Comparison of ENCODE assay signal across 17 cellular contexts in genomic region chr2:160356485-160356884, GRCh38.
DNase-seq lines count a peak whose midpoint lies in the region; ATAC-seq, FAIRE-seq and TF ChIP-seq lines count a peak whose summit lies in the region.
"Had no signal": no experiment of that assay in that cellular context is flagged by ENCODE, and none has a peak within 500 bp of the region (broad histone marks: within the 10 kb centered on the region; RNA-seq: fewer than 3 reads in every experiment).

No MANE protein-coding gene starts in this region.

- no peak for FAIRE-seq in HepG2 (lab: Jason Lieb, UNC)
- FAIRE-seq in keratinocyte (lab: Jason Lieb, UNC), result peak; percentile 59
- FAIRE-seq: D721Med had no signal

- H3K9me3 ChIP-seq in HepG2 (ENCODE audit: low read length) (no peaks in the 10 kb centered on the region), right lobe of liver (no peaks in the 10 kb centered on the region), PC-3 (ENCODE audit: low read length) (no peaks in the 10 kb centered on the region), keratinocyte (ENCODE audit: control insufficient read depth, low read depth, low read length) (no peaks in the 10 kb centered on the region)

- H3K4me3 ChIP-seq in HepG2 (replicated peaks in 1 of 3; ENCODE audit: insufficient read depth in 1 of 3, low read depth in 2 of 3, low read length in 3 of 3) (no peak overlapping the region), right lobe of liver (no peak overlapping the region), PC-3 (ENCODE audit: low read length) (no peak overlapping the region), keratinocyte (ENCODE audit: control insufficient read depth in 2 of 3, extremely low read depth in 1 of 3, insufficient read depth in 2 of 3, low read depth in 1 of 3, low read length in 3 of 3) (no peak overlapping the region)

- H3K4me1 ChIP-seq in HepG2 (ENCODE audit: insufficient read depth, low read length) (no peaks in the 10 kb centered on the region), right lobe of liver (no peaks in the 10 kb centered on the region), PC-3 (ENCODE audit: insufficient read depth, low read length) (peaks cover 61% of the 10 kb centered on the region), keratinocyte (ENCODE audit: control insufficient read depth, extremely low read depth, insufficient read depth, low read length) (peaks cover 28% of the 10 kb centered on the region)

- H3K9me2 ChIP-seq in PC-3 (replicated peaks; ENCODE audit: low read length), result no peaks in the 10 kb centered on the region

- TF ChIP-seq POLR2A in HepG2 (IDR thresholded peaks at IDR 0.05; ENCODE audit: insufficient read depth in 1 of 2, low read depth in 2 of 2, low read length in 2 of 2) (no peak), right lobe of liver (IDR thresholded peaks at IDR 0.05) (no peak)

- no peak for TF ChIP-seq EP300 in HepG2 (IDR thresholded peaks at IDR 0.05; ENCODE audit: low read depth in 2 of 2, low read length in 2 of 2)
- no peak for TF ChIP-seq EP300 in HepG2 (CRISPR knock-in tag; IDR thresholded peaks at IDR 0.05; ENCODE audit: borderline replicate concordance)

- no peak for TF ChIP-seq CTCF in HepG2 (CRISPR knock-in tag; IDR thresholded peaks at IDR 0.05)
- no peak for TF ChIP-seq CTCF in right lobe of liver (IDR thresholded peaks at IDR 0.05)
- no peak for TF ChIP-seq CTCF in PC-3 (conservative IDR thresholded peaks at IDR 0.05; ENCODE audit: low read depth, low read length)
- TF ChIP-seq CTCF in keratinocyte (optimal IDR thresholded peaks at IDR 0.05 in 1 of 3, IDR thresholded peaks at IDR 0.05 in 1 of 3, conservative IDR thresholded peaks at IDR 0.05 in 1 of 3; ENCODE audit: extremely low read depth in 1 of 3, insufficient read depth in 2 of 3, low read length in 3 of 3), result no peak

- POLR2A ChIA-PET in HepG2 (lab: Yijun Ruan, JAX), result no interaction called here
- POLR2A ChIA-PET in PC-3 (lab: Charles Lee; ENCODE audit: unreplicated experiment), result no interaction called here

- no peak for TF ChIP-seq RAD21 in HepG2 (CRISPR knock-in tag; IDR thresholded peaks at IDR 0.05)

- CTCF ChIA-PET in HepG2 (lab: Yijun Ruan, JAX; ENCODE audit: low intra/inter-chr PET ratio, low total read pairs) (no interaction called here), PC-3 (lab: Charles Lee) (interaction anchor here (0.6 kb wide), 1 partner anchor 151 kb away, joined by 5 read pairs; no protein-coding TSS in a partner anchor)

- no peak overlapping the region for H2AFZ ChIP-seq in HepG2 (ENCODE audit: low read length)
- no peak overlapping the region for H2AFZ ChIP-seq in PC-3 (ENCODE audit: low read length)
- H2AFZ ChIP-seq in keratinocyte (ENCODE audit: control insufficient read depth, low read length), result no peak overlapping the region

- H3K27ac ChIP-seq in HepG2 (ENCODE audit: extremely low read length, insufficient read depth, low read length), result no peak overlapping the region
- H3K27ac ChIP-seq in right lobe of liver, result no peak overlapping the region
- peak overlapping the region; percentile 83 for H3K27ac ChIP-seq in PC-3 (ENCODE audit: low read length)
- H3K27ac ChIP-seq in keratinocyte (ENCODE audit: control insufficient read depth, insufficient read depth, low read length), result no peak overlapping the region
- H3K27ac ChIP-seq: RWPE1 had no signal

- H3K9me1 ChIP-seq in keratinocyte (ENCODE audit: control insufficient read depth, extremely low read depth, insufficient read depth, low read length), result no peaks in the 10 kb centered on the region

- H3K79me2 ChIP-seq in HepG2 (ENCODE audit: insufficient read depth, low read length) (peaks cover 3% of the 10 kb centered on the region), PC-3 (ENCODE audit: low read length) (peaks cover 73% of the 10 kb centered on the region), keratinocyte (ENCODE audit: control insufficient read depth, insufficient read depth, low read length) (peaks cover 77% of the 10 kb centered on the region)

- dilution Hi-C loops in keratinocyte (cut with MboI; ENCODE audit: extremely low pct_ligation_motif_present, low sequenced_read_pairs), result no loop called here

- H3K36me3 ChIP-seq in HepG2 (replicated peaks in 1 of 2; ENCODE audit: control insufficient read depth in 1 of 2, insufficient read depth in 2 of 2, low read length in 2 of 2) (0 out of 5 replicates have a peak, but pooled peaks cover 0 to 3% of the 10 kb centered on the region in 2 experiments), right lobe of liver (no peaks in the 10 kb centered on the region), PC-3 (ENCODE audit: low read depth, low read length) (0 out of 2 replicates have a peak, but pooled peaks cover 3% of the 10 kb centered on the region), keratinocyte (ENCODE audit: control insufficient read depth in 2 of 2, extremely low read depth in 1 of 2, insufficient read depth in 2 of 2, low read length in 2 of 2) (peaks cover 1 to 4% of the 10 kb centered on the region in 2 experiments)

- DNase-seq in HepG2 (ENCODE audit: low spot score), result no peak
- no peak for DNase-seq in right lobe of liver
- DNase-seq in PC-3, result no peak
- no peak for DNase-seq in keratinocyte (ENCODE audit: low read depth, low spot score)
- no peak for DNase-seq in cardiac septum (ENCODE audit: low spot score)
- DNase-seq: CD4-positive, alpha-beta memory T cell; DMS79 treated with DMSO at 0.1 percent for 48 hours; GOT3; KBM-7; NCI-H1436 treated with DMSO at 0.1 percent for 48 hours; NCI-H2029 treated with DMSO at 0.1 percent for 48 hours; NCI-H2171 treated with DMSO at 0.1 percent for 48 hours; NCI-H748 treated with DMSO at 0.1 percent for 48 hours had no signal

- 95% methylated on average over 1 of the region's 1 CpG for WGBS in HepG2 (ENCODE audit: low lambda C conversion rate)
- 67% methylated on average over 1 of the region's 1 CpG for WGBS in right lobe of liver (ENCODE audit: insufficient coverage, low coverage, low lambda C conversion rate, missing lambda C conversion rate)

- H4K20me1 ChIP-seq in HepG2 (ENCODE audit: insufficient read depth, low read length), result 0 out of 2 replicates have a peak, but pooled peaks cover 4% of the 10 kb centered on the region
- no peaks in the 10 kb centered on the region for H4K20me1 ChIP-seq in PC-3 (ENCODE audit: low read length)
- H4K20me1 ChIP-seq in keratinocyte (ENCODE audit: control insufficient read depth, extremely low read depth, insufficient read depth, low read length), result peaks cover 8% of the 10 kb centered on the region

- BruUV-seq in HepG2 (replicated peaks; lab: Mats Ljungman, UMichigan) (no TSS peak), PC-3 (replicated peaks; lab: Mats Ljungman, UMichigan) (no TSS peak)

- intact Hi-C loops in HepG2 (cut with micrococcal nuclease; ENCODE audit: unreplicated experiment), result no loop called here
- intact Hi-C loops in right lobe of liver (cut with DNase I), result no loop called here
- intact Hi-C loops in PC-3 (cut with micrococcal nuclease), result loop anchor here (5.0 to 10.0 kb wide), 3 partner anchors 51 to 308 kb away; no protein-coding TSS in a partner anchor
- intact Hi-C loops in cardiac septum (cut with DNase I), result no loop called here

- H3F3A ChIP-seq in PC-3 (ENCODE audit: low read length, unreplicated experiment), result peaks cover 7% of the 10 kb centered on the region

- H3K27me3 ChIP-seq in HepG2 (ENCODE audit: control insufficient read depth in 1 of 2, insufficient read depth in 2 of 2, low read length in 2 of 2) (no peaks in the 10 kb centered on the region), right lobe of liver (no peaks in the 10 kb centered on the region), PC-3 (ENCODE audit: low read length) (no peaks in the 10 kb centered on the region), keratinocyte (ENCODE audit: control insufficient read depth, extremely low read depth, insufficient read depth, low read length) (no peaks in the 10 kb centered on the region)

- in situ Hi-C loops in HepG2 (cut with HindIII; ENCODE audit: extremely low pct_ligation_motif_present, low pct_unique_long_range_greater_than_20kb), result no loop called here

- H3K4me2 ChIP-seq in HepG2 (ENCODE audit: low read depth, low read length), result no peak overlapping the region
- no peak overlapping the region for H3K4me2 ChIP-seq in PC-3 (ENCODE audit: low read length)
- H3K4me2 ChIP-seq in keratinocyte (ENCODE audit: control insufficient read depth, extremely low read depth, insufficient read depth, low read depth, low read length), result no peak overlapping the region

- ATAC-seq in HepG2 (no peak), right lobe of liver (no peak), PC-3 (no peak), GM19452 (IDR thresholded peaks at IDR 0.05; ENCODE audit: unreplicated experiment) (no peak), HG03521 (IDR thresholded peaks at IDR 0.05; ENCODE audit: unreplicated experiment) (no peak)

- no peak overlapping the region for H3K9ac ChIP-seq in HepG2 (ENCODE audit: insufficient read depth, low read depth, low read length)
- H3K9ac ChIP-seq in PC-3 (ENCODE audit: low read length), result no peak overlapping the region
- H3K9ac ChIP-seq in keratinocyte (ENCODE audit: control insufficient read depth, extremely low read depth, insufficient read depth, low read length), result no peak overlapping the region

TF ChIP-seq in HepG2, 621 proteins besides CTCF, POLR2A, EP300 and RAD21:
- TF ChIP-seq KMT2A (CRISPR knock-in tag; IDR thresholded peaks at IDR 0.05), result no peak
- TF ChIP-seq ZNF564 (CRISPR knock-in tag; IDR thresholded peaks at IDR 0.05), result peak; percentile 91; the same call in 1 of the 2 replicates
